In the genomic region with DNA sequence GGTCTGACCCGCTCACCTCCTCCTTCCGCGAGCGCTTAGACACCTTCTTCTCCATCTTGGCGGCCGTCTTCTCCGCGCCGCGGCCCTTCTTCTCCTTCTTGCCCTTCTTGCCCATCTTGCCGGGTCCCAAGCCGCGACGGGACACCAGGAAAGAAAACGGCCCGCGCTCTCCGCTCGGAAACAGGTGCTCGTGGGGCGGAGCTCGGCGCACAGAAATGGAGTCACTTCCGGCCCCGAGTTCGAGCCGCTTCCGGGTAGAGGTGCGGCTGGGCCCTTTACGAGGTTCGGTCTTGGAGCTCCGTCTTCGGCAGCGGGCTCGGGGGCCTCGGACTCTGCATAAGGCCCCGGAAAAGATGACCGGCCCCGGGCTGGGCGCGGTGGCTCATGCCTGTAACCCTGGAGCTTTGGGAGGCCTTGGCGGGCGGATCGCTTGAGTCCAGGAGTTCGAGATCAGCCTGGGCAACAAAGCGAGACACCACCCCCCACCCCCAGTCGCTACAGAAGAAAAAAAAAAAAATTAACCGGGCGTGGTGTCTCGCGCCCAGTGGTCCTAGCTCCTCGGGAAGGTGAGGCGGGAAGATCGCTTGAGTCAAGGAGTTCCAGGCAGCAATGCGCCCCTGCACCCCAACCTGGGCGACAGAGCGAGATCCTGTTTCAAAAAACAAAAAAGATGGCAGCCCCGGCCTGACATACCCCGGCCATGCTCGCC, we compare ENCODE assay signal across 8 cellular contexts. TPM values are rescaled to one million over a fixed set of nuclear protein-coding genes. Genes with fewer than 3 reads are reported as not detected.
A peak's percentile ranks its signal among the peaks of the same experiment; 100 is the strongest.
DNase-seq lines count a peak whose midpoint lies in the region; ATAC-seq and TF ChIP-seq lines count a peak whose summit lies in the region.

Gene KLHDC4, minus strand, starts transcription at position 211 of the 709 bp plus-strand sequence. Its CDS starts 96 bp downstream, at position 115.

- peaks cover 26% of the 10 kb centered on the region for H3K36me3 ChIP-seq in left ventricle myocardium inferior
- no peaks in the 10 kb centered on the region for H3K36me3 ChIP-seq in prostate gland
- H3K36me3 ChIP-seq in upper lobe of right lung = peaks cover 10% of the 10 kb centered on the region

- H3K36me3 Mint-ChIP-seq in T-helper 17 cell (ENCODE audit: low read depth) = peaks cover 6% of the 10 kb centered on the region

- H3K27ac Mint-ChIP-seq in T-helper 17 cell = peak within 1 kb of the TSS; percentile 99

- H3K4me1 Mint-ChIP-seq in T-helper 17 cell = peaks cover 30% of the 10 kb centered on the region

- peaks cover 26% of the 10 kb centered on the region for H3K4me1 ChIP-seq in left ventricle myocardium inferior
- peaks cover 13% of the 10 kb centered on the region for H3K4me1 ChIP-seq in prostate gland (replicated peaks)
- peaks cover 16% of the 10 kb centered on the region for H3K4me1 ChIP-seq in upper lobe of right lung

- intact Hi-C loops in left ventricle myocardium inferior (cut with micrococcal nuclease) = no loop called here
- intact Hi-C loops in prostate gland (cut with DNase I) = loop anchor here (5.0 kb wide), 1 partner anchor 179 kb away; no protein-coding TSS in a partner anchor
- intact Hi-C loops in upper lobe of right lung (cut with DNase I) = no loop called here

- peak within 1 kb of the TSS; percentile 85 for H3K27ac ChIP-seq in left ventricle myocardium inferior (replicated peaks)
- H3K27ac ChIP-seq in prostate gland = peak within 1 kb of the TSS; percentile 75 to 84
- peak within 1 kb of the TSS; percentile 94 for H3K27ac ChIP-seq in upper lobe of right lung

- H3K9me3 ChIP-seq in T-helper 17 cell (ENCODE audit: control insufficient read depth, low read length, poor library complexity, severe bottlenecking) (no peaks in the 10 kb centered on the region), left ventricle myocardium inferior (replicated peaks) (no peaks in the 10 kb centered on the region), prostate gland (no peaks in the 10 kb centered on the region), upper lobe of right lung (no peaks in the 10 kb centered on the region)

- H3K27me3 ChIP-seq in left ventricle myocardium inferior (ENCODE audit: low read depth) = peaks cover 10% of the 10 kb centered on the region
- no peaks in the 10 kb centered on the region for H3K27me3 ChIP-seq in prostate gland (replicated peaks; ENCODE audit: insufficient read depth)
- no peaks in the 10 kb centered on the region for H3K27me3 ChIP-seq in upper lobe of right lung

- no peak for TF ChIP-seq CTCF in NB4 (IDR thresholded peaks at IDR 0.05; ENCODE audit: low read depth, low read length)
- no peak for TF ChIP-seq CTCF in left ventricle myocardium inferior (IDR thresholded peaks at IDR 0.05; ENCODE audit: borderline replicate concordance)
- no peak for TF ChIP-seq CTCF in prostate gland (IDR thresholded peaks at IDR 0.05)
- TF ChIP-seq CTCF in upper lobe of right lung (IDR thresholded peaks at IDR 0.05) = no peak

- ATAC-seq in T-helper 17 cell (peak; percentile 79), upper lobe of right lung (peak; percentile 96)

- peak within 1 kb of the TSS; percentile 100 for H3K4me3 Mint-ChIP-seq in T-helper 17 cell

- H3K4me3 ChIP-seq in NB4 (ENCODE audit: low read depth, low read length) (peak within 1 kb of the TSS; percentile 81), left ventricle myocardium inferior (peak within 1 kb of the TSS; percentile 100), prostate gland (peak within 1 kb of the TSS; percentile 89 to 98), upper lobe of right lung (peak within 1 kb of the TSS; percentile 97)

- H3K27me3 Mint-ChIP-seq in T-helper 17 cell = no peaks in the 10 kb centered on the region

- WGBS in prostate gland = 1% methylated on average over 56 of the region's 60 CpGs

- DNase-seq in GDM1 (lab: John Stamatoyannopoulos, UW) (peak; percentile 54), HCEC 1CT (peak; percentile 82), NB4 (ENCODE audit: low read depth) (peak; percentile 92), T-helper 17 cell (peak; percentile 79 to 82 (median 81)), amniotic stem cell (lab: John Stamatoyannopoulos, UW) (peak; percentile 51), left ventricle myocardium inferior (peak; percentile 91), prostate gland (ENCODE audit: low spot score) (peak; percentile 89), upper lobe of right lung (peak; percentile 95)

- TF ChIP-seq POLR2A in NB4 (IDR thresholded peaks at IDR 0.05; ENCODE audit: extremely low read depth, insufficient read length) (no peak), prostate gland (IDR thresholded peaks at IDR 0.05) (peak; percentile 52)

RNA-seq across cellular contexts. Expression of gene KLHDC4, which starts in this region (rescaled TPM):
- 10 to 100 TPM; 67.7 to 93.3 TPM for total RNA-seq in T-helper 17 cell
- 11.7 TPM for total RNA-seq in left ventricle myocardium inferior
- 10 to 100 TPM; 28.2 to 56.4 TPM for total RNA-seq in prostate gland
- 38.8 TPM for total RNA-seq in upper lobe of right lung

Comparison
In these comparisons a context has a peak if more than half of its experiments do, and no peak if none do; other contexts are left out.
1. Peak in every context shown above with its lines: DNase-seq, ATAC-seq, H3K4me3 ChIP-seq and H3K27ac ChIP-seq.